ENCODE assay signal across 1 cellular context in the genomic region with DNA sequence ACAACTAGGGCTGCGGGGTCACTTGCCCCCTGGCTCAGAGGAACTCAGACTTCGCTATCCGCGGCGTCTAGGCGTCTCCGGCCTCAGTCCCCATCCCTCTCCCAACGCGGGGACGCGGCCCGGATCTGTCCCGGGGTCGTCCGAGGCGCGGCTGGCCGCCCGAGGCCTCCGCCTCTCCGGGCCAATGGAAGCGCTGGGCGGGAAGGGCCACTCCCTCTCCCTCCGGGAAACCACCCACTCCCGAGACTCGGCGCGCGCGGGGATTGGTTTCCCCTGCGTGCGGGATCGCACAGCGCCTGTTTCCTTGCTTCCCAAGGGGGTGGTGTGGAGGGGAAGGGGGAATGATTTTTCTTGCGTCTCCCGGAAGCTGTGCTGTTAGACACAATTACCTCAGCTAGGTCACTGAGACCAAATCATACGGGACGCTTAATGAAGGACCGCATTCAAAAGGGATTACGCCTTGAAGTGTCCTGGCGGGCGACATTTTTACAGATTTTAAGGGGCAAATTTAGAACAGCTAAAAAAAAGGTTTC.
TF ChIP-seq lines count a peak whose summit lies in the region.

No MANE protein-coding gene starts in this region.

TF ChIP-seq in HepG2, 621 proteins besides CTCF, POLR2A, EP300 and RAD21 (continued from another document and continues in another):
- TF ChIP-seq, protein P1, sequence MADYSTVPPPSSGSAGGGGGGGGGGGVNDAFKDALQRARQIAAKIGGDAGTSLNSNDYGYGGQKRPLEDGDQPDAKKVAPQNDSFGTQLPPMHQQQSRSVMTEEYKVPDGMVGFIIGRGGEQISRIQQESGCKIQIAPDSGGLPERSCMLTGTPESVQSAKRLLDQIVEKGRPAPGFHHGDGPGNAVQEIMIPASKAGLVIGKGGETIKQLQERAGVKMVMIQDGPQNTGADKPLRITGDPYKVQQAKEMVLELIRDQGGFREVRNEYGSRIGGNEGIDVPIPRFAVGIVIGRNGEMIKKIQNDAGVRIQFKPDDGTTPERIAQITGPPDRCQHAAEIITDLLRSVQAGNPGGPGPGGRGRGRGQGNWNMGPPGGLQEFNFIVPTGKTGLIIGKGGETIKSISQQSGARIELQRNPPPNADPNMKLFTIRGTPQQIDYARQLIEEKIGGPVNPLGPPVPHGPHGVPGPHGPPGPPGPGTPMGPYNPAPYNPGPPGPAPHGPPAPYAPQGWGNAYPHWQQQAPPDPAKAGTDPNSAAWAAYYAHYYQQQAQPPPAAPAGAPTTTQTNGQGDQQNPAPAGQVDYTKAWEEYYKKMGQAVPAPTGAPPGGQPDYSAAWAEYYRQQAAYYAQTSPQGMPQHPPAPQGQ (CRISPR knock-in tag; IDR thresholded peaks at IDR 0.05; ENCODE audit: borderline replicate concordance), result no peak
- TF ChIP-seq ZNF44 (CRISPR knock-in tag; IDR thresholded peaks at IDR 0.05) (0 out of 2 replicates have a peak, but pooled peaks have one; percentile 11), SP4 (CRISPR knock-in tag; IDR thresholded peaks at IDR 0.05) (peak; percentile 71; the same call in 1 of the 2 replicates), CBX1 (IDR thresholded peaks at IDR 0.05; ENCODE audit: low read depth) (no peak), ZNF674 (CRISPR knock-in tag; IDR thresholded peaks at IDR 0.05; ENCODE audit: low read depth) (no peak), CC2D1A (CRISPR knock-in tag; IDR thresholded peaks at IDR 0.05) (no peak), NR3C1 (CRISPR knock-in tag; IDR thresholded peaks at IDR 0.05) (no peak), ZNF335 (CRISPR knock-in tag; IDR thresholded peaks at IDR 0.05) (no peak), CEBPG (CRISPR knock-in tag; IDR thresholded peaks at IDR 0.05) (no peak), RORA (CRISPR knock-in tag; IDR thresholded peaks at IDR 0.05) (no peak), ZNF850 (CRISPR knock-in tag; conservative IDR thresholded peaks at IDR 0.05) (no peak), FOXP1 (IDR thresholded peaks at IDR 0.05) (no peak), FOXP1 (CRISPR knock-in tag; IDR thresholded peaks at IDR 0.05) (no peak), CAMTA2 (CRISPR knock-in tag; IDR thresholded peaks at IDR 0.05; ENCODE audit: borderline replicate concordance) (no peak), FOXO1 (CRISPR knock-in tag; IDR thresholded peaks at IDR 0.05) (no peak), SP2 (CRISPR knock-in tag; IDR thresholded peaks at IDR 0.05) (no peak), ZC3H4 (CRISPR knock-in tag; IDR thresholded peaks at IDR 0.05; ENCODE audit: borderline replicate concordance) (no peak), TARDBP (CRISPR knock-in tag; IDR thresholded peaks at IDR 0.05) (no peak), ZNF232 (CRISPR knock-in tag; IDR thresholded peaks at IDR 0.05; ENCODE audit: borderline replicate concordance) (no peak), PCBP1 (IDR thresholded peaks at IDR 0.05; ENCODE audit: borderline replicate concordance, low read depth, low read length) (no peak), PHF21A (CRISPR knock-in tag; IDR thresholded peaks at IDR 0.05) (peak; percentile 66; the same call in 1 of the 2 replicates), ZNF230 (CRISPR knock-in tag; IDR thresholded peaks at IDR 0.05) (no peak), KDM1A (CRISPR knock-in tag; IDR thresholded peaks at IDR 0.05) (no peak), KDM3A (CRISPR knock-in tag; IDR thresholded peaks at IDR 0.05; ENCODE audit: low read depth) (peak; percentile 28; the same call in 1 of the 2 replicates), POGZ (CRISPR knock-in tag; IDR thresholded peaks at IDR 0.05) (peak; percentile 78; the same call in 1 of the 2 replicates)
- TF ChIP-seq, protein P2, sequence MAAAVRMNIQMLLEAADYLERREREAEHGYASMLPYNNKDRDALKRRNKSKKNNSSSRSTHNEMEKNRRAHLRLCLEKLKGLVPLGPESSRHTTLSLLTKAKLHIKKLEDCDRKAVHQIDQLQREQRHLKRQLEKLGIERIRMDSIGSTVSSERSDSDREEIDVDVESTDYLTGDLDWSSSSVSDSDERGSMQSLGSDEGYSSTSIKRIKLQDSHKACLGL (CRISPR knock-in tag; IDR thresholded peaks at IDR 0.05), result 0 out of 2 replicates have a peak, but pooled peaks have one; percentile 41
- TF ChIP-seq, protein P3, sequence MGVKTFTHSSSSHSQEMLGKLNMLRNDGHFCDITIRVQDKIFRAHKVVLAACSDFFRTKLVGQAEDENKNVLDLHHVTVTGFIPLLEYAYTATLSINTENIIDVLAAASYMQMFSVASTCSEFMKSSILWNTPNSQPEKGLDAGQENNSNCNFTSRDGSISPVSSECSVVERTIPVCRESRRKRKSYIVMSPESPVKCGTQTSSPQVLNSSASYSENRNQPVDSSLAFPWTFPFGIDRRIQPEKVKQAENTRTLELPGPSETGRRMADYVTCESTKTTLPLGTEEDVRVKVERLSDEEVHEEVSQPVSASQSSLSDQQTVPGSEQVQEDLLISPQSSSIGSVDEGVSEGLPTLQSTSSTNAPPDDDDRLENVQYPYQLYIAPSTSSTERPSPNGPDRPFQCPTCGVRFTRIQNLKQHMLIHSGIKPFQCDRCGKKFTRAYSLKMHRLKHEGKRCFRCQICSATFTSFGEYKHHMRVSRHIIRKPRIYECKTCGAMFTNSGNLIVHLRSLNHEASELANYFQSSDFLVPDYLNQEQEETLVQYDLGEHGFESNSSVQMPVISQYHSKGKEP (CRISPR knock-in tag; IDR thresholded peaks at IDR 0.05), result no peak
- TF ChIP-seq, protein P4, sequence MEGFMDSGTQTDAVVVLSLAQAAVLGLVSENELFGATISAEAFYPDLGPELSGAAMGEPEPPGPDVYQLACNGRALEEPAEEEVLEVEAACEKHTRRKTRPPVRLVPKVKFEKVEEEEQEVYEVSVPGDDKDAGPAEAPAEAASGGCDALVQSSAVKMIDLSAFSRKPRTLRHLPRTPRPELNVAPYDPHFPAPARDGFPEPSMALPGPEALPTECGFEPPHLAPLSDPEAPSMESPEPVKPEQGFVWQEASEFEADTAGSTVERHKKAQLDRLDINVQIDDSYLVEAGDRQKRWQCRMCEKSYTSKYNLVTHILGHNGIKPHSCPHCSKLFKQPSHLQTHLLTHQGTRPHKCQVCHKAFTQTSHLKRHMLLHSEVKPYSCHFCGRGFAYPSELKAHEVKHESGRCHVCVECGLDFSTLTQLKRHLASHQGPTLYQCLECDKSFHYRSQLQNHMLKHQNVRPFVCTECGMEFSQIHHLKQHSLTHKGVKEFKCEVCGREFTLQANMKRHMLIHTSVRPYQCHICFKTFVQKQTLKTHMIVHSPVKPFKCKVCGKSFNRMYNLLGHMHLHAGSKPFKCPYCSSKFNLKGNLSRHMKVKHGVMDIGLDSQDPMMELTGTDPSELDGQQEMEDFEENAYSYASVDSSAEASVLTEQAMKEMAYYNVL (CRISPR knock-in tag; IDR thresholded peaks at IDR 0.05; ENCODE audit: borderline replicate concordance), result no peak
- TF ChIP-seq, protein P5, sequence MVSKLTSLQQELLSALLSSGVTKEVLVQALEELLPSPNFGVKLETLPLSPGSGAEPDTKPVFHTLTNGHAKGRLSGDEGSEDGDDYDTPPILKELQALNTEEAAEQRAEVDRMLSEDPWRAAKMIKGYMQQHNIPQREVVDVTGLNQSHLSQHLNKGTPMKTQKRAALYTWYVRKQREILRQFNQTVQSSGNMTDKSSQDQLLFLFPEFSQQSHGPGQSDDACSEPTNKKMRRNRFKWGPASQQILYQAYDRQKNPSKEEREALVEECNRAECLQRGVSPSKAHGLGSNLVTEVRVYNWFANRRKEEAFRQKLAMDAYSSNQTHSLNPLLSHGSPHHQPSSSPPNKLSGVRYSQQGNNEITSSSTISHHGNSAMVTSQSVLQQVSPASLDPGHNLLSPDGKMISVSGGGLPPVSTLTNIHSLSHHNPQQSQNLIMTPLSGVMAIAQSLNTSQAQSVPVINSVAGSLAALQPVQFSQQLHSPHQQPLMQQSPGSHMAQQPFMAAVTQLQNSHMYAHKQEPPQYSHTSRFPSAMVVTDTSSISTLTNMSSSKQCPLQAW (CRISPR knock-in tag; IDR thresholded peaks at IDR 0.05), result peak; percentile 51; the same call in 1 of the 2 replicates
- TF ChIP-seq, protein P6, sequence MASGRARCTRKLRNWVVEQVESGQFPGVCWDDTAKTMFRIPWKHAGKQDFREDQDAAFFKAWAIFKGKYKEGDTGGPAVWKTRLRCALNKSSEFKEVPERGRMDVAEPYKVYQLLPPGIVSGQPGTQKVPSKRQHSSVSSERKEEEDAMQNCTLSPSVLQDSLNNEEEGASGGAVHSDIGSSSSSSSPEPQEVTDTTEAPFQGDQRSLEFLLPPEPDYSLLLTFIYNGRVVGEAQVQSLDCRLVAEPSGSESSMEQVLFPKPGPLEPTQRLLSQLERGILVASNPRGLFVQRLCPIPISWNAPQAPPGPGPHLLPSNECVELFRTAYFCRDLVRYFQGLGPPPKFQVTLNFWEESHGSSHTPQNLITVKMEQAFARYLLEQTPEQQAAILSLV (CRISPR knock-in tag; IDR thresholded peaks at IDR 0.05; ENCODE audit: borderline replicate concordance), result no peak
- TF ChIP-seq, protein P7, sequence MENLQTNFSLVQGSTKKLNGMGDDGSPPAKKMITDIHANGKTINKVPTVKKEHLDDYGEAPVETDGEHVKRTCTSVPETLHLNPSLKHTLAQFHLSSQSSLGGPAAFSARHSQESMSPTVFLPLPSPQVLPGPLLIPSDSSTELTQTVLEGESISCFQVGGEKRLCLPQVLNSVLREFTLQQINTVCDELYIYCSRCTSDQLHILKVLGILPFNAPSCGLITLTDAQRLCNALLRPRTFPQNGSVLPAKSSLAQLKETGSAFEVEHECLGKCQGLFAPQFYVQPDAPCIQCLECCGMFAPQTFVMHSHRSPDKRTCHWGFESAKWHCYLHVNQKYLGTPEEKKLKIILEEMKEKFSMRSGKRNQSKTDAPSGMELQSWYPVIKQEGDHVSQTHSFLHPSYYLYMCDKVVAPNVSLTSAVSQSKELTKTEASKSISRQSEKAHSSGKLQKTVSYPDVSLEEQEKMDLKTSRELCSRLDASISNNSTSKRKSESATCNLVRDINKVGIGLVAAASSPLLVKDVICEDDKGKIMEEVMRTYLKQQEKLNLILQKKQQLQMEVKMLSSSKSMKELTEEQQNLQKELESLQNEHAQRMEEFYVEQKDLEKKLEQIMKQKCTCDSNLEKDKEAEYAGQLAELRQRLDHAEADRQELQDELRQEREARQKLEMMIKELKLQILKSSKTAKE (CRISPR knock-in tag; IDR thresholded peaks at IDR 0.05; ENCODE audit: borderline replicate concordance), result 0 out of 2 replicates have a peak, but pooled peaks have one; percentile 18
- TF ChIP-seq, protein P8, sequence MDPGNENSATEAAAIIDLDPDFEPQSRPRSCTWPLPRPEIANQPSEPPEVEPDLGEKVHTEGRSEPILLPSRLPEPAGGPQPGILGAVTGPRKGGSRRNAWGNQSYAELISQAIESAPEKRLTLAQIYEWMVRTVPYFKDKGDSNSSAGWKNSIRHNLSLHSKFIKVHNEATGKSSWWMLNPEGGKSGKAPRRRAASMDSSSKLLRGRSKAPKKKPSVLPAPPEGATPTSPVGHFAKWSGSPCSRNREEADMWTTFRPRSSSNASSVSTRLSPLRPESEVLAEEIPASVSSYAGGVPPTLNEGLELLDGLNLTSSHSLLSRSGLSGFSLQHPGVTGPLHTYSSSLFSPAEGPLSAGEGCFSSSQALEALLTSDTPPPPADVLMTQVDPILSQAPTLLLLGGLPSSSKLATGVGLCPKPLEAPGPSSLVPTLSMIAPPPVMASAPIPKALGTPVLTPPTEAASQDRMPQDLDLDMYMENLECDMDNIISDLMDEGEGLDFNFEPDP (CRISPR knock-in tag; conservative IDR thresholded peaks at IDR 0.05), result no peak
- TF ChIP-seq, protein P9, sequence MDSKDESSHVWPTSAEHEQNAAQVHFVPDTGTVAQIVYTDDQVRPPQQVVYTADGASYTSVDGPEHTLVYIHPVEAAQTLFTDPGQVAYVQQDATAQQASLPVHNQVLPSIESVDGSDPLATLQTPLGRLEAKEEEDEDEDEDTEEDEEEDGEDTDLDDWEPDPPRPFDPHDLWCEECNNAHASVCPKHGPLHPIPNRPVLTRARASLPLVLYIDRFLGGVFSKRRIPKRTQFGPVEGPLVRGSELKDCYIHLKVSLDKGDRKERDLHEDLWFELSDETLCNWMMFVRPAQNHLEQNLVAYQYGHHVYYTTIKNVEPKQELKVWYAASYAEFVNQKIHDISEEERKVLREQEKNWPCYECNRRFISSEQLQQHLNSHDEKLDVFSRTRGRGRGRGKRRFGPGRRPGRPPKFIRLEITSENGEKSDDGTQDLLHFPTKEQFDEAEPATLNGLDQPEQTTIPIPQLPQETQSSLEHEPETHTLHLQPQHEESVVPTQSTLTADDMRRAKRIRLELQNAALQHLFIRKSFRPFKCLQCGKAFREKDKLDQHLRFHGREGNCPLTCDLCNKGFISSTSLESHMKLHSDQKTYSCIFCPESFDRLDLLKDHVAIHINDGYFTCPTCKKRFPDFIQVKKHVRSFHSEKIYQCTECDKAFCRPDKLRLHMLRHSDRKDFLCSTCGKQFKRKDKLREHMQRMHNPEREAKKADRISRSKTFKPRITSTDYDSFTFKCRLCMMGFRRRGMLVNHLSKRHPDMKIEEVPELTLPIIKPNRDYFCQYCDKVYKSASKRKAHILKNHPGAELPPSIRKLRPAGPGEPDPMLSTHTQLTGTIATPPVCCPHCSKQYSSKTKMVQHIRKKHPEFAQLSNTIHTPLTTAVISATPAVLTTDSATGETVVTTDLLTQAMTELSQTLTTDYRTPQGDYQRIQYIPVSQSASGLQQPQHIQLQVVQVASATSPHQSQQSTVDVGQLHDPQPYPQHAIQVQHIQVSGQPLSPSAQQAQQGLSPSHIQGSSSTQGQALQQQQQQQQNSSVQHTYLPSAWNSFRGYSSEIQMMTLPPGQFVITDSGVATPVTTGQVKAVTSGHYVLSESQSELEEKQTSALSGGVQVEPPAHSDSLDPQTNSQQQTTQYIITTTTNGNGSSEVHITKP (CRISPR knock-in tag; IDR thresholded peaks at IDR 0.05; ENCODE audit: low read depth), result peak; percentile 23; the same call in 1 of the 2 replicates
- TF ChIP-seq, protein P10, sequence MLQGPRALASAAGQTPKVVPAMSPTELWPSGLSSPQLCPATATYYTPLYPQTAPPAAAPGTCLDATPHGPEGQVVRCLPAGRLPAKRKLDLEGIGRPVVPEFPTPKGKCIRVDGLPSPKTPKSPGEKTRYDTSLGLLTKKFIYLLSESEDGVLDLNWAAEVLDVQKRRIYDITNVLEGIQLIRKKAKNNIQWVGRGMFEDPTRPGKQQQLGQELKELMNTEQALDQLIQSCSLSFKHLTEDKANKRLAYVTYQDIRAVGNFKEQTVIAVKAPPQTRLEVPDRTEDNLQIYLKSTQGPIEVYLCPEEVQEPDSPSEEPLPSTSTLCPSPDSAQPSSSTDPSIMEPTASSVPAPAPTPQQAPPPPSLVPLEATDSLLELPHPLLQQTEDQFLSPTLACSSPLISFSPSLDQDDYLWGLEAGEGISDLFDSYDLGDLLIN (CRISPR knock-in tag; IDR thresholded peaks at IDR 0.05; ENCODE audit: borderline replicate concordance), result no peak
- TF ChIP-seq, protein P11, sequence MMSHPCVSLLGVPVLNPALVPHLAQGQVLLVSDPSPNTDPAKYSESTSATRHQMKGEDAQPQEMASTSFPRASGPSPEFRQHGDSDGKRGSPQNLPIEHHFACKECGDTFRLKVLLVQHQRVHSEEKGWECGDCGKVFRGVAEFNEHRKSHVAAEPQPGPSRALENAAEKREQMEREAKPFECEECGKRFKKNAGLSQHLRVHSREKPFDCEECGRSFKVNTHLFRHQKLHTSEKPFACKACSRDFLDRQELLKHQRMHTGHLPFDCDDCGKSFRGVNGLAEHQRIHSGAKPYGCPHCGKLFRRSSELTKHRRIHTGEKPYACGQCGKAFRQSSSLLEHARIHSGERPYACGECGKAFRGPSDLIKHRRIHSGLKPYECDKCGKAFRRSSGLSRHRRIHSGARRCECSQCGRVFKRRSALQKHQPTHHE (CRISPR knock-in tag; IDR thresholded peaks at IDR 0.05; ENCODE audit: borderline replicate concordance), result no peak
